19 cellular contexts compared by ENCODE assay signal in the genomic region with DNA sequence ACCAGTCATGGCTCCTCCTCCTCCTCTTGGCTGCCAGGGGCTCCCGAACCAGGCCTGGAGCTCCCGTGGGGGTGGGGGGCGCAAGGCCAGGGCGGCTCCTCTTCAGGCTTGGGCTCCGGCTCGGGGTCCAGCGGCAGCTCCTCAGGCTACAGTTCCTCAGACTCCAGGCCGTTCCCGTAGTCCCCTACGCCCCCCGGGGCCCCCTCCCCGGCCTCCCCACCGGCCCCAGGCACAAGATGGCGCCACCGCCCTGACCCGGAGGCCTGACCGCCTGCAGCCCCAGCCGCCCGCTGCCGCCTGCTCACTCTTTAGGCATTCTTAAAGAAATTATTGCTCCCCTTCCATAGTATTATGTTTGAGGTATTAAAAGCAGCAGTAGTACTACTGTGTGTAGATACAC. TPM values are rescaled to one million over a fixed set of nuclear protein-coding genes. Genes with fewer than 3 reads are reported as not detected.
DNase-seq lines count a peak whose midpoint lies in the region; ATAC-seq and TF ChIP-seq lines count a peak whose summit lies in the region.
"Had no signal": no experiment of that assay in that cellular context is flagged by ENCODE, and none has a peak within 500 bp of the region (broad histone marks: within the 10 kb centered on the region; RNA-seq: fewer than 3 reads in every experiment).

No MANE protein-coding gene starts in this region.

- H3K9me3 ChIP-seq in Panc1 (ENCODE audit: control insufficient read depth, insufficient read depth, low read depth, low read length): no peaks in the 10 kb centered on the region
- no peaks in the 10 kb centered on the region for H3K9me3 ChIP-seq in mammary epithelial cell (replicated peaks; ENCODE audit: insufficient read depth, low read length)
- H3K9me3 ChIP-seq: BLaER1 treated with 17β-estradiol and CSF1 and Interleukin-3, amounts not matched to agents 10 nM and 100 nM; MG63 had no signal

- no peak for ATAC-seq in activated T-cell treated with anti-CD3 and anti-CD28 coated beads, Interleukin-2, amount 50 U/mL, for 72 hours (replicated peaks in 1 of 2)
- ATAC-seq in Panc1: no peak
- ATAC-seq: CD8-positive, alpha-beta T cell had no signal

- H3K4me3 ChIP-seq in Panc1 (ENCODE audit: low read depth in 2 of 2, low read length in 2 of 2) (no peak overlapping the region), mammary epithelial cell (replicated peaks in 1 of 3; ENCODE audit: insufficient read depth in 1 of 3, low read depth in 2 of 3, low read length in 3 of 3) (no peak overlapping the region)
- H3K4me3 ChIP-seq: BLaER1 treated with 17β-estradiol and CSF1 and Interleukin-3, amounts not matched to agents 10 nM and 100 nM; MG63 had no signal

- dilution Hi-C loops in mammary epithelial cell (cut with HindIII; ENCODE audit: low sequenced_read_pairs): no loop called here

- H4K20me1 ChIP-seq in mammary epithelial cell (ENCODE audit: insufficient read depth, low read length): no peaks in the 10 kb centered on the region

- in situ Hi-C loops in Panc1 (cut with HindIII; ENCODE audit: low pct_unique_long_range_greater_than_20kb, low sequenced_read_pairs): no loop called here
- in situ Hi-C loops in mammary epithelial cell (cut with MboI; ENCODE audit: low sequenced_read_pairs in 2 of 2): no loop called here

- no peaks in the 10 kb centered on the region for H3K4me1 Mint-ChIP-seq in activated T-cell treated with anti-CD3 and anti-CD28 coated beads, Interleukin-2, amount 50 U/mL, for 72 hours (ENCODE audit: low read depth)
- no peaks in the 10 kb centered on the region for H3K4me1 Mint-ChIP-seq in activated T-cell treated with anti-CD3 and anti-CD28 coated beads, Interleukin-2, amount 50 U/mL, for 24 hours (ENCODE audit: low read depth)
- no peaks in the 10 kb centered on the region for H3K4me1 Mint-ChIP-seq in glutamatergic neuron (ENCODE audit: low read depth, unreplicated experiment)

- no peak overlapping the region for H3K27ac ChIP-seq in Panc1 (ENCODE audit: low read length)
- no peak overlapping the region for H3K27ac ChIP-seq in mammary epithelial cell (ENCODE audit: insufficient read depth, low read depth, low read length)
- H3K27ac ChIP-seq: BLaER1 treated with 17β-estradiol and CSF1 and Interleukin-3, amounts not matched to agents 10 nM and 100 nM had no signal

- no peak overlapping the region for H3K4me3 Mint-ChIP-seq in activated T-cell treated with anti-CD3 and anti-CD28 coated beads, Interleukin-2, amount 50 U/mL, for 72 hours
- H3K4me3 Mint-ChIP-seq in activated T-cell treated with anti-CD3 and anti-CD28 coated beads, Interleukin-2, amount 50 U/mL, for 24 hours: no peak overlapping the region
- H3K4me3 Mint-ChIP-seq in glutamatergic neuron (ENCODE audit: unreplicated experiment): no peak overlapping the region
- H3K4me3 Mint-ChIP-seq: CD8-positive, alpha-beta T cell had no signal

- no peaks in the 10 kb centered on the region for H3K79me2 ChIP-seq in mammary epithelial cell (ENCODE audit: insufficient read depth, low read length)

- H3K27me3 Mint-ChIP-seq in activated T-cell treated with anti-CD3 and anti-CD28 coated beads, Interleukin-2, amount 50 U/mL, for 72 hours (ENCODE audit: low read depth): peaks cover 7% of the 10 kb centered on the region
- peaks cover 19% of the 10 kb centered on the region for H3K27me3 Mint-ChIP-seq in activated T-cell treated with anti-CD3 and anti-CD28 coated beads, Interleukin-2, amount 50 U/mL, for 24 hours
- H3K27me3 Mint-ChIP-seq in glutamatergic neuron (ENCODE audit: unreplicated experiment): no peaks in the 10 kb centered on the region

- no peak overlapping the region for H2AFZ ChIP-seq in mammary epithelial cell (ENCODE audit: low read depth, low read length)

- POLR2A ChIA-PET in Panc1 (lab: Charles Lee): no interaction called here

- no peak for DNase-seq in activated T-cell treated with anti-CD3 and anti-CD28 coated beads, Interleukin-2, amount 50 U/mL, for 72 hours
- no peak for DNase-seq in activated T-cell treated with anti-CD3 and anti-CD28 coated beads, Interleukin-2, amount 50 U/mL, for 24 hours
- DNase-seq in Panc1 (ENCODE audit: low read depth, low spot score) (no peak), glutamatergic neuron (peak; percentile 13), DMS79 treated with DMSO at 0.1 percent for 48 hours (lab: John Stamatoyannopoulos, UW) (no peak), mammary epithelial cell (no peak)
- DNase-seq in stimulated activated CD8-positive, alpha-beta memory T cell treated with anti-CD3 and anti-CD28 coated beads, Interleukin-4, amount 100 ng/mL, for 48 hours: no peak
- DNase-seq: 8988T; CD8-positive, alpha-beta T cell; DMS153; GOT3; MG63; NCI-H1417; NCI-H1694 treated with DMSO at 0.1 percent for 48 hours; NCI-H2081 treated with DMSO at 0.1 percent for 48 hours; NCI-H446 treated with DMSO at 0.1 percent for 48 hours; NCI-H526 treated with DMSO at 0.1 percent for 48 hours; Right ventricle myocardium superior had no signal

- peaks cover 3 to 16% of the 10 kb centered on the region in 2 donors for H3K36me3 Mint-ChIP-seq in activated T-cell treated with anti-CD3 and anti-CD28 coated beads, Interleukin-2, amount 50 U/mL, for 72 hours (ENCODE audit: insufficient read depth in 2 of 2)
- peaks cover 62% of the 10 kb centered on the region for H3K36me3 Mint-ChIP-seq in activated T-cell treated with anti-CD3 and anti-CD28 coated beads, Interleukin-2, amount 50 U/mL, for 24 hours (ENCODE audit: low read depth)
- no peaks in the 10 kb centered on the region for H3K36me3 Mint-ChIP-seq in glutamatergic neuron (ENCODE audit: unreplicated experiment)

- no peaks in the 10 kb centered on the region for H3K4me1 ChIP-seq in Panc1 (ENCODE audit: control insufficient read depth, insufficient read depth, low read length)
- no peaks in the 10 kb centered on the region for H3K4me1 ChIP-seq in mammary epithelial cell (ENCODE audit: insufficient read depth, low read length)
- H3K4me1 ChIP-seq: BLaER1 treated with 17β-estradiol and CSF1 and Interleukin-3, amounts not matched to agents 10 nM and 100 nM had no signal

- no peak overlapping the region for H3K4me2 ChIP-seq in mammary epithelial cell (ENCODE audit: insufficient read depth, low read depth, low read length)
- H3K4me2 ChIP-seq: BLaER1 treated with 17β-estradiol and CSF1 and Interleukin-3, amounts not matched to agents 10 nM and 100 nM had no signal

- no peak overlapping the region for H3K9ac ChIP-seq in mammary epithelial cell (ENCODE audit: insufficient read depth, low read length)
- H3K9ac ChIP-seq: BLaER1 treated with 17β-estradiol and CSF1 and Interleukin-3, amounts not matched to agents 10 nM and 100 nM had no signal

- intact Hi-C loops in Panc1 (cut with micrococcal nuclease; ENCODE audit: unreplicated experiment): no loop called here
- intact Hi-C loops in mammary epithelial cell (cut with micrococcal nuclease): no loop called here

- CTCF ChIA-PET in Panc1 (lab: Charles Lee) (no interaction called here), mammary epithelial cell (lab: Charles Lee; ENCODE audit: low non-redundant PET) (no interaction called here)

- TF ChIP-seq CTCF in Panc1 (IDR thresholded peaks at IDR 0.05) (peak; percentile 26; the same call in 1 of the 2 replicates), glutamatergic neuron (IDR thresholded peaks at IDR 0.05; ENCODE audit: partially characterized antibody, unreplicated experiment) (no peak), mammary epithelial cell (conservative IDR thresholded peaks at IDR 0.05 in 1 of 2, IDR thresholded peaks at IDR 0.05 in 1 of 2; ENCODE audit: extremely low read depth in 1 of 2, insufficient read depth in 1 of 2, low read depth in 1 of 2, low read length in 2 of 2) (no peak)

- peak overlapping the region; percentile 46 for H3K27ac Mint-ChIP-seq in activated T-cell treated with anti-CD3 and anti-CD28 coated beads, Interleukin-2, amount 50 U/mL, for 72 hours
- no peak overlapping the region for H3K27ac Mint-ChIP-seq in activated T-cell treated with anti-CD3 and anti-CD28 coated beads, Interleukin-2, amount 50 U/mL, for 24 hours
- no peak overlapping the region for H3K27ac Mint-ChIP-seq in glutamatergic neuron (ENCODE audit: unreplicated experiment)
- H3K27ac Mint-ChIP-seq: CD8-positive, alpha-beta T cell had no signal

- BruUV-seq in Panc1 (replicated peaks; lab: Mats Ljungman, UMichigan) (no TSS peak), mammary epithelial cell (replicated peaks; lab: Mats Ljungman, UMichigan) (no TSS peak)

- WGBS in mammary epithelial cell (ENCODE audit: low coverage, missing lambda C conversion rate): 100% methylated on average over 4 of the region's 20 CpGs

- peaks cover 27% of the 10 kb centered on the region for H3K36me3 ChIP-seq in Panc1 (ENCODE audit: control insufficient read depth, insufficient read depth, low read length)
- H3K36me3 ChIP-seq in mammary epithelial cell (ENCODE audit: insufficient read depth, low read length): no peaks in the 10 kb centered on the region

- H3K9me3 Mint-ChIP-seq in activated T-cell treated with anti-CD3 and anti-CD28 coated beads, Interleukin-2, amount 50 U/mL, for 72 hours: no peaks in the 10 kb centered on the region
- H3K9me3 Mint-ChIP-seq in activated T-cell treated with anti-CD3 and anti-CD28 coated beads, Interleukin-2, amount 50 U/mL, for 24 hours: no peaks in the 10 kb centered on the region
- no peaks in the 10 kb centered on the region for H3K9me3 Mint-ChIP-seq in glutamatergic neuron (ENCODE audit: unreplicated experiment)
- H3K9me3 Mint-ChIP-seq: CD8-positive, alpha-beta T cell had no signal

- H3K27me3 ChIP-seq in Panc1 (ENCODE audit: control insufficient read depth, insufficient read depth, low read length) (no peaks in the 10 kb centered on the region), mammary epithelial cell (ENCODE audit: insufficient read depth, low read length) (no peaks in the 10 kb centered on the region)
- H3K27me3 ChIP-seq: MG63 had no signal

RNA-seq across cellular contexts. Expression of gene TAF1, which starts 54.5 kb away (rescaled TPM):
- total RNA-seq in activated T-cell treated with anti-CD3 and anti-CD28 coated beads, Interleukin-2, amount 50 U/mL, for 72 hours: 10 to 100 TPM; 51.5 to 59.3 TPM
- total RNA-seq in Panc1 (2021; ENCODE audit: unreplicated experiment) (38.3 TPM), glutamatergic neuron (ENCODE audit: unreplicated experiment) (42.1 TPM), mammary epithelial cell (10 to 100 TPM; 19.0 to 35.6 TPM)
- polyA plus RNA-seq in Panc1 (2012; ENCODE audit: insufficient read length): 28.1 TPM
- polyA plus RNA-seq in mammary epithelial cell: 8.7 TPM
- polyA minus RNA-seq in mammary epithelial cell: 39.5 TPM
